12 cellular contexts compared by ENCODE assay signal in genomic region chr15:60605879-60606304, GRCh38.
DNase-seq lines count a peak whose midpoint lies in the region; ATAC-seq and TF ChIP-seq lines count a peak whose summit lies in the region.
"Had no signal": no experiment of that assay in that cellular context is flagged by ENCODE, and none has a peak within 500 bp of the region (broad histone marks: within the 10 kb centered on the region; RNA-seq: fewer than 3 reads in every experiment).

No MANE protein-coding gene starts in this region.

- H3K4me1 ChIP-seq in suprapubic skin: peaks cover 19% of the 10 kb centered on the region
- no peaks in the 10 kb centered on the region for H3K4me1 ChIP-seq in testis

- no peaks in the 10 kb centered on the region for H3K27me3 ChIP-seq in suprapubic skin
- no peaks in the 10 kb centered on the region for H3K27me3 ChIP-seq in testis

- TF ChIP-seq CTCF in suprapubic skin (IDR thresholded peaks at IDR 0.05): no peak
- no peak for TF ChIP-seq CTCF in testis (IDR thresholded peaks at IDR 0.05)

- DNase-seq in LHCN-M2 (ENCODE audit: low read depth) (peak; percentile 74), dermis microvascular lymphatic vessel endothelial cell (ENCODE audit: low read depth in 2 of 2) (peak; percentile 83 to 98), left kidney (ENCODE audit: low read depth, low spot score) (peak; percentile 48), suprapubic skin (ENCODE audit: low spot score in 2 of 2) (no peak), NCI-H82 (lab: John Stamatoyannopoulos, UW) (no peak), testis (no peak)
- DNase-seq: NCI-H187; stimulated activated CD4-positive, alpha-beta T cell treated with anti-CD3 and anti-CD28 coated beads, Interleukin-1b, Interleukin-23, amount 100 ng/mL, for 48 hours had no signal

- intact Hi-C loops in testis (cut with DNase I; ENCODE audit: low total_unique reads): no loop called here

- no peak for TF ChIP-seq EP300 in suprapubic skin (IDR thresholded peaks at IDR 0.05)

- ATAC-seq in GM18870 (IDR thresholded peaks at IDR 0.05; ENCODE audit: unreplicated experiment) (no peak), GM21390 (IDR thresholded peaks at IDR 0.05; ENCODE audit: unreplicated experiment) (no peak)
- ATAC-seq: activated naive CD4-positive, alpha-beta T cell treated with anti-CD3 and anti-CD28 coated beads, Interleukin-2, amount 50 U/mL, for 72 hours had no signal

- TF ChIP-seq POLR2A in suprapubic skin (IDR thresholded peaks at IDR 0.05) (no peak), testis (IDR thresholded peaks at IDR 0.05) (no peak)

- WGBS in suprapubic skin: 35% methylated on average over 6 of the region's 6 CpGs
- 43 to 53% methylated on average over 6 of the region's 6 CpGs for WGBS in testis, 2 donors

- H3K9me3 ChIP-seq in suprapubic skin (no peaks in the 10 kb centered on the region), testis (no peaks in the 10 kb centered on the region)

- H3K36me3 ChIP-seq in suprapubic skin: no peaks in the 10 kb centered on the region
- no peaks in the 10 kb centered on the region for H3K36me3 ChIP-seq in testis (ENCODE audit: low read depth, missing control alignments)

- H3K4me3 ChIP-seq in suprapubic skin (peak overlapping the region; percentile 22), testis (no peak overlapping the region)

- H3K27ac ChIP-seq in suprapubic skin: peak overlapping the region; percentile 3
- no peak overlapping the region for H3K27ac ChIP-seq in testis
- H3K27ac ChIP-seq: RWPE1 had no signal

Comparison
In these comparisons a context has a peak if more than half of its experiments do, and no peak if none do; other contexts are left out.
1. DNase-seq: peak in LHCN-M2 (single experiment), dermis microvascular lymphatic vessel endothelial cell (2 of 2) and left kidney (single experiment); none in suprapubic skin (0 of 2), NCI-H82 (single experiment) and testis (single experiment).